Comparison of ENCODE assay signal across 33 cellular contexts in the genomic region with DNA sequence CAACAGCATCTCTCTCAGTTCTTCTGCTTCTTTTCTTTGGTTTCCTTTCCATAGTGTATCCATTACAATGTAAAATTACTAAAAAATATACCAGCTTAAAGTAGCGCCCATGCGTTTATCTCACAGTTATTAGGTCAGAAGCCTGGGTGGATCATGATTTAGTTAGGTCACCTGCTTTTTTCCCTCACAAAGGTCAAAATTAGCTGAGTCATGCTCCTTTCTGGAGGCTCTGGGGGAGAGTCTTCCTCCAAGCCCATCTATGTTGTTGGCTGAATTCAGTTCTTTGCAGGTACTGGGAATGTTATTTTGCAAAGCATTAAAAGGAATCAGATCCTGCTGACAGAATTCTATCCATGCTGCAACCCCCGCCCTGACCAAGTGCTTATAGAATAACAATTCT.
"Had no signal": no experiment of that assay in that cellular context is flagged by ENCODE, and none has a peak within 500 bp of the region (broad histone marks: within the 10 kb centered on the region; RNA-seq: fewer than 3 reads in every experiment).

No MANE protein-coding gene starts in this region.

- ATAC-seq: activated CD8-positive, alpha-beta T cell treated with anti-CD3 and anti-CD28 coated beads for 36 hours; activated naive CD4-positive, alpha-beta T cell treated with anti-CD3 and anti-CD28 coated beads, Interleukin-2, amount 50 U/mL, for 72 hours; activated T-cell treated with anti-CD3 and anti-CD28 coated beads, Interleukin-2, amount 50 U/mL, for 4 hours; activated T-cell treated with anti-CD3 and anti-CD28 coated beads, Interleukin-2, amount 50 U/mL, for 72 hours; activated T-helper 17 cell treated with anti-CD3 and anti-CD28 coated beads, Interleukin-2, amount 50 U/mL, for 72 hours; body of pancreas had no signal

- DNase-seq: activated B cell treated with CpG ODN at 0.5 μM for 24 hours; activated CD4-positive, alpha-beta memory T cell treated with anti-CD3 and anti-CD28 coated beads for 36 hours; activated CD4-positive, alpha-beta T cell treated with anti-CD3 and anti-CD28 coated beads for 4 hours; activated CD4-positive, alpha-beta T cell treated with anti-CD3 and anti-CD28 coated beads, Interleukin-2, amount 10 ng/mL, durations not matched to agents 24 days and 14 days; activated CD4-positive, alpha-beta T cell treated with anti-CD3 and anti-CD28 coated beads, Interleukin-2, amount 50 U/mL, for 1 hour; activated CD4-positive, alpha-beta T cell treated with anti-CD3 and anti-CD28 coated beads, Interleukin-2, amount 50 U/mL, for 4 hours; activated CD4-positive, CD25-positive, alpha-beta regulatory T cell treated with anti-CD3 and anti-CD28 coated beads, Interleukin-2, amount 50 U/mL, for 72 hours; activated CD8-positive, alpha-beta memory T cell treated with anti-CD3 and anti-CD28 coated beads, Interleukin-2, amount 50 U/mL, for 4 hours; activated CD8-positive, alpha-beta T cell treated with anti-CD3 and anti-CD28 coated beads for 36 hours; activated effector memory CD4-positive, alpha-beta T cell treated with anti-CD3 and anti-CD28 coated beads, Interleukin-2, amount 50 U/mL, for 16 hours; activated gamma-delta T cell treated with Interleukin-2 at 50 U/mL for 16 hours; activated naive CD4-positive, alpha-beta T cell; activated naive CD4-positive, alpha-beta T cell treated with anti-CD3 and anti-CD28 coated beads for 36 hours; activated naive CD4-positive, alpha-beta T cell treated with anti-CD3 and anti-CD28 coated beads, Interleukin-2, amount 50 U/mL, for 16 hours; activated naive CD8-positive, alpha-beta T cell treated with anti-CD3 and anti-CD28 coated beads for 36 hours; activated T-cell treated with anti-CD3 and anti-CD28 coated beads for 4 hours; activated T-cell treated with anti-CD3 and anti-CD28 coated beads, Interleukin-2, amount 50 U/mL, for 1 hour; activated T-cell treated with anti-CD3 and anti-CD28 coated beads, Interleukin-2, amount 50 U/mL, for 4 hours; activated T-cell treated with anti-CD3 and anti-CD28 coated beads, Interleukin-2, amount 50 U/mL, for 72 hours; adrenal gland; amniotic stem cell; aorta; body of pancreas; brain microvascular endothelial cell; central memory CD4-positive, alpha-beta T cell; T-helper 2 cell; T-helper 9 cell had no signal

- H3K27ac ChIP-seq: adrenal gland, body of pancreas, brain microvascular endothelial cell, breast epithelium, VCaP had no signal

- FAIRE-seq: astrocyte, TTC549 had no signal

- H3K4me1 ChIP-seq: adrenal gland, body of pancreas, breast epithelium had no signal

- H3K27me3 ChIP-seq: adrenal gland, body of pancreas, brain microvascular endothelial cell, breast epithelium had no signal

- H3K4me3 ChIP-seq: adrenal gland, body of pancreas, breast epithelium had no signal

- H3K36me3 ChIP-seq: adrenal gland, brain microvascular endothelial cell, breast epithelium had no signal

- H3K9me3 ChIP-seq: adrenal gland, body of pancreas, breast epithelium had no signal
